Comparison of ENCODE assay signal across 17 cellular contexts in the genomic region with DNA sequence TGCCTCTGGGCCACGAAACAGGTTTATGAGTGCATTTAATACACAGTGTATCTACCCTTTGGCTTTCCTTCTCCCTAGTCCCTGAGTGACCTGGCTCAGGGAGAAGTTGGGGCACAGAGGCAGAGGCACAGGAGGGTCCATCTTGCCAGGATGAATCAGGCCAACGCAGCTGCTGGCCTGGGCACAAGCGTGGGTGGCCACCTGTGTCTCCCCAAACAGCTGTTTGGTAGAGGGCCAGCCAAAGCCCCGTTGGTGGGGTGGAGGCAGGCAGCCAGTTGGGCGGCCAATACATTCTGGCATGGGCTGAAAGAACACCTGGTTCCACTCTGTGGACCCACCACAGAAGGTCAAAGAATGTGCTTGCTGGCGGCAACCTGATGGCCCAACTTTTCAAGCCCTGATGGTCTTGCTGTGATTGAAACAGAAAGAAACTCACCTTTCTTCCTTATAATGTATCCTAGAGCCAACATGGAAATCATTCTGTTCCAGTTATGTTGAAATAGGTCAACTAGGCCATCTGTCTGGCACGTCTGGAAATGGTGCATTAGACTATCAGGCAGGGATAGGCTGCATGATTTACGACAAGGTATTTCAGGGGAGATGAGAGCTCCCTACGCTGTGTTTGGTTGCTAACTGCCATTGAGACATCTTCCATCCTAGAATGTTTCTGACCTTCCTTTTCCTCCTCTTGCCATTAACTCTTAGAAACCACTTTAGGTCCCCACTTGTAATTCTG.
"Had no signal": no experiment of that assay in that cellular context is flagged by ENCODE, and none has a peak within 500 bp of the region (broad histone marks: within the 10 kb centered on the region; RNA-seq: fewer than 3 reads in every experiment).

No MANE protein-coding gene starts in this region.

- H3K4me3 ChIP-seq: adrenal gland, cardiac muscle cell, left ventricle myocardium inferior, right atrium auricular region had no signal

- H3K36me3 ChIP-seq: adrenal gland, cardiac muscle cell, left ventricle myocardium inferior, right atrium auricular region had no signal

- ATAC-seq: activated CD8-positive, alpha-beta T cell treated with anti-CD3 and anti-CD28 coated beads, Interleukin-2, amount 10 ng/mL, durations not matched to agents 7 days and 5 days; stimulated activated effector memory CD8-positive, alpha-beta T cell treated with anti-CD3 and anti-CD28 coated beads, Interleukin-12 subunit alpha, Interleukin-12 subunit beta, amount 100 ng/mL, for 72 hours; T-helper 17 cell had no signal

- DNase-seq: activated CD4-positive, alpha-beta T cell treated with anti-CD3 and anti-CD28 coated beads for 48 hours; activated CD8-positive, alpha-beta memory T cell treated with anti-CD3 and anti-CD28 coated beads, Interleukin-2, amount 50 U/mL, for 4 hours; activated CD8-positive, alpha-beta T cell treated with anti-CD3 and anti-CD28 coated beads, Interleukin-2, amount 10 ng/mL, durations not matched to agents 7 days and 5 days; activated effector memory CD4-positive, alpha-beta T cell treated with anti-CD3 and anti-CD28 coated beads, Interleukin-2, amount 50 U/mL, for 16 hours; activated T-cell treated with anti-CD3 and anti-CD28 coated beads, Interleukin-2, amount 50 U/mL, for 48 hours; adrenal gland; left ventricle myocardium inferior; occipital lobe; stimulated activated CD4-positive, alpha-beta T cell treated with anti-CD3 and anti-CD28 coated beads, Interleukin-12 subunit alpha, Interleukin-12 subunit beta, amount 100 ng/mL, for 4 hours; stimulated activated CD4-positive, alpha-beta T cell treated with anti-CD3 and anti-CD28 coated beads, Interleukin-2, amount 100 ng/mL, for 24 hours; T-helper 17 cell had no signal

- FAIRE-seq: colon, endometrium, keratinocyte had no signal

- H3K4me1 ChIP-seq: adrenal gland, right atrium auricular region had no signal

- H3K27ac ChIP-seq: adrenal gland, cardiac muscle cell, left ventricle myocardium inferior, right atrium auricular region had no signal

- H3K27me3 ChIP-seq: adrenal gland, cardiac muscle cell, right atrium auricular region had no signal

- H3K9me3 ChIP-seq: adrenal gland, left ventricle myocardium inferior, right atrium auricular region had no signal
